In the genomic region with DNA sequence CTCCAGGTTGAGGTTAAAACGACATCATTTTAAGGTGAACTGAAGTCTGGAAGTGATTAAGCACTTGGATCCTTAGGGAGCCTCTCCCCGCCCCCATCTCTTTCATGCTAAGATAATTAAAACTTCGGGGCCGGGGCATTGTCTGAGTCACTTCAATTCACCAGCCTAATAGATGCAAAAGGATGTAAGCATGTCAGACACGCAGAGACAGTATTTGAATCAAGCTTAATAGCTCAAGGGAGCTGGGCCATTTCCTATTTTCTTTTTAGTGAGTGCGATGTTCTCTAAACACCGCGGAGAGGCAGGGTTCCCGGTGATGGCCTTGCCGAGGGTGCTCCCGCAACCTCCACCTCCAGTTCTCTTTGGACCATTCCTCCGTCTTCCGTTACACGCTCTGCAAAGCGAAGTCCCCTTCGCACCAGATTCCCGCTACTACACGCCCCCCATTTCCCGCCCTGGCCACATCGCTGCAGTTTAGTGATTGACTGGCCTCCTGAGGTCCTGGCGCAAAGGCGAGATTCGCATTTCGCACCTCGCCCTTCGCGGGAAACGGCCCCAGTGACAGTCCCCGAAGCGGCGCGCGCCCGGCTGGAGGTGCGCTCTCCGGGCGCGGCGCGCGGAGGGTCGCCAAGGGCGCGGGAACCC, we compare ENCODE assay signal across 8 cellular contexts. TPM values are rescaled to one million over a fixed set of nuclear protein-coding genes. Genes with fewer than 3 reads are reported as not detected.
DNase-seq lines count a peak whose midpoint lies in the region; ATAC-seq lines count a peak whose summit lies in the region.

No MANE protein-coding gene starts in this region.

- no peak overlapping the region for H3K9ac ChIP-seq in iPS-20b (ENCODE audit: low read depth, low read length)
- H3K9ac ChIP-seq in subcutaneous abdominal adipose tissue (ENCODE audit: low read length in 5 of 5): peak overlapping the region in 1 of 5 donors; percentile 14

- peak overlapping the region; percentile 67 for H3K4me3 ChIP-seq in iPS-20b (ENCODE audit: low read length)
- peak overlapping the region; percentile 45 to 76 (median 63) for H3K4me3 ChIP-seq in subcutaneous abdominal adipose tissue (ENCODE audit: low read depth in 1 of 5, low read length in 5 of 5)

- peak; percentile 35 for DNase-seq in NCI-H82 (lab: John Stamatoyannopoulos, UW)
- DNase-seq in NCI-H82 treated with DMSO at 0.1 percent for 48 hours (lab: John Stamatoyannopoulos, UW; ENCODE audit: unreplicated experiment): no peak
- DNase-seq in activated CD8-positive, alpha-beta T cell treated with anti-CD3 and anti-CD28 coated beads, Interleukin-2, amount 10 ng/mL, durations not matched to agents 7 days and 5 days: peak; percentile 71
- no peak for DNase-seq in AG20443 (ENCODE audit: low spot score)
- DNase-seq in AML-193 (lab: John Stamatoyannopoulos, UW): no peak

- H3K36me3 Mint-ChIP-seq in activated CD8-positive, alpha-beta T cell treated with anti-CD3 and anti-CD28 coated beads, Interleukin-2, amount 10 ng/mL, durations not matched to agents 7 days and 5 days (ENCODE audit: low read depth): peaks cover 34% of the 10 kb centered on the region

- POLR2A ChIA-PET in activated CD8-positive, alpha-beta T cell treated with anti-CD3 and anti-CD28 coated beads, Interleukin-2, amount 10 ng/mL, durations not matched to agents 7 days and 5 days (lab: Charles Lee): interaction anchor here (0.5 to 10.4 kb wide), 48 partner anchors 15 to 346 kb away, joined by 3 to 231 read pairs (median 6); partner anchors contain the start of gene DUSP22

- no peaks in the 10 kb centered on the region for H3K36me3 ChIP-seq in iPS-20b (ENCODE audit: insufficient read depth, low read depth, low read length)
- peaks cover 0 to 3% (median 0%) of the 10 kb centered on the region in 5 donors for H3K36me3 ChIP-seq in subcutaneous abdominal adipose tissue (ENCODE audit: control insufficient read depth in 5 of 5, insufficient read depth in 5 of 5, low read length in 5 of 5)

- H3K4me1 ChIP-seq in iPS-20b (ENCODE audit: insufficient read depth, low read length): 0 out of 2 replicates have a peak, but pooled peaks cover 2% of the 10 kb centered on the region
- H3K4me1 ChIP-seq in subcutaneous abdominal adipose tissue (ENCODE audit: control insufficient read depth in 5 of 5, insufficient read depth in 5 of 5, low read length in 5 of 5): peaks cover 2 to 51% (median 50%) of the 10 kb centered on the region in 5 donors

- H3K4me3 Mint-ChIP-seq in activated CD8-positive, alpha-beta T cell treated with anti-CD3 and anti-CD28 coated beads, Interleukin-2, amount 10 ng/mL, durations not matched to agents 7 days and 5 days: peak overlapping the region; percentile 83

- H3K4me1 Mint-ChIP-seq in activated CD8-positive, alpha-beta T cell treated with anti-CD3 and anti-CD28 coated beads, Interleukin-2, amount 10 ng/mL, durations not matched to agents 7 days and 5 days (ENCODE audit: low read depth): peaks cover 48% of the 10 kb centered on the region

- peak; percentile 13 for ATAC-seq in HG02943 (IDR thresholded peaks at IDR 0.05; ENCODE audit: low read depth, unreplicated experiment)
- peak; percentile 14 for ATAC-seq in activated CD8-positive, alpha-beta T cell treated with anti-CD3 and anti-CD28 coated beads, Interleukin-2, amount 10 ng/mL, durations not matched to agents 7 days and 5 days

- no peaks in the 10 kb centered on the region for H3K27me3 Mint-ChIP-seq in activated CD8-positive, alpha-beta T cell treated with anti-CD3 and anti-CD28 coated beads, Interleukin-2, amount 10 ng/mL, durations not matched to agents 7 days and 5 days (ENCODE audit: low read depth)

- peak overlapping the region; percentile 92 for H3K27ac Mint-ChIP-seq in activated CD8-positive, alpha-beta T cell treated with anti-CD3 and anti-CD28 coated beads, Interleukin-2, amount 10 ng/mL, durations not matched to agents 7 days and 5 days

- no peaks in the 10 kb centered on the region for H3K9me3 Mint-ChIP-seq in activated CD8-positive, alpha-beta T cell treated with anti-CD3 and anti-CD28 coated beads, Interleukin-2, amount 10 ng/mL, durations not matched to agents 7 days and 5 days (ENCODE audit: insufficient read depth)

- H3K27me3 ChIP-seq in iPS-20b (ENCODE audit: insufficient read depth, low read length): peaks cover 91% of the 10 kb centered on the region
- peaks cover 11 to 51% (median 26%) of the 10 kb centered on the region in 5 donors for H3K27me3 ChIP-seq in subcutaneous abdominal adipose tissue (ENCODE audit: control insufficient read depth in 5 of 5, insufficient read depth in 4 of 5, low read length in 5 of 5)

- H3K9me3 ChIP-seq in iPS-20b (ENCODE audit: insufficient read depth, low read depth, low read length) (no peaks in the 10 kb centered on the region), subcutaneous abdominal adipose tissue (ENCODE audit: control insufficient read depth in 5 of 5, low read length in 5 of 5) (no peaks in the 10 kb centered on the region)

- CTCF ChIA-PET in activated CD8-positive, alpha-beta T cell treated with anti-CD3 and anti-CD28 coated beads, Interleukin-2, amount 10 ng/mL, durations not matched to agents 7 days and 5 days (lab: Charles Lee): interaction anchor here (0.6 to 9.7 kb wide), 23 partner anchors 8 to 210 kb away, joined by 3 to 85 read pairs (median 5); no protein-coding TSS in a partner anchor

- H3K27ac ChIP-seq in iPS-20b (ENCODE audit: low read length) (no peak overlapping the region), subcutaneous abdominal adipose tissue (ENCODE audit: low read depth, low read length) (no peak overlapping the region)

RNA-seq across cellular contexts. Expression of gene IRF4, which starts 0.5 kb away (rescaled TPM):
- 10 to 100 TPM; 91.2 to 95.2 TPM for total RNA-seq in activated CD8-positive, alpha-beta T cell treated with anti-CD3 and anti-CD28 coated beads, Interleukin-2, amount 10 ng/mL, durations not matched to agents 7 days and 5 days

Comparison
In these comparisons a context has a peak if more than half of its experiments do, and no peak if none do; other contexts are left out.
1. DNase-seq: peak in NCI-H82 (single experiment) and activated CD8-positive, alpha-beta T cell treated with anti-CD3 and anti-CD28 coated beads, Interleukin-2, amount 10 ng/mL, durations not matched to agents 7 days and 5 days (single experiment); none in NCI-H82 treated with DMSO at 0.1 percent for 48 hours (single experiment), AG20443 (single experiment) and AML-193 (0 of 2).